Comparison of ENCODE assay signal across 10 cellular contexts in the genomic region with DNA sequence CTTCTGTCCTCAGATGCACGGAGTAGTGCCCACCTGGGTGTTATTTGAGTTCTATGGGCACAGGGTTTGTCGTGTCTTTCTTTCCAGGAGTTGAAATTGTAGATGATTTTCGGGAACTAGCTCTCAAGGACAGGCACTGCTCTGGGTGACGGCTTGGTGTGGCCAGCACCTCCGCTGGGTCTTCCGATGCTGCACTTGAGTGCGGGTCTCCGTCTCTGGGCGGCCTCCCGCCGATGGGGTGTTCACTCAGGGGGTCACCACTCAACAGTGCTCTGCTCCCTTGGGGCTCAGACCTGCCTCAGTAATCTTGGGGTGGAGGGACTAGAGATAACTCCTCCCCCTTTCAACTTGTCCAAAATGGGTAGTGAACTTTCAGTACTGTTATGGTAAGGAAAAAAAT. TPM values are rescaled to one million over a fixed set of nuclear protein-coding genes. Genes with fewer than 3 reads are reported as not detected.
"Had no signal": no experiment of that assay in that cellular context is flagged by ENCODE, and none has a peak within 500 bp of the region (broad histone marks: within the 10 kb centered on the region; RNA-seq: fewer than 3 reads in every experiment).

No MANE protein-coding gene starts in this region.

- H3K36me3 ChIP-seq: HAP-1 had no signal

- DNase-seq: GM23248, GOT3, H7, HFFc6 had no signal

- H3K27ac ChIP-seq: GM23248, HL-60 had no signal

- H3K27ac Mint-ChIP-seq: HFFc6, IgD-negative memory B cell had no signal

- H3K9me3 Mint-ChIP-seq: HFFc6, IgD-negative memory B cell had no signal

- H3K4me1 ChIP-seq: HAP-1 had no signal

- ATAC-seq: HCT116, HepG2 had no signal

- H3K9me3 ChIP-seq: HAP-1 had no signal

- H3K9ac ChIP-seq: GM23248 had no signal

- H2AFZ ChIP-seq: GM23248 had no signal

- H3K4me3 ChIP-seq: GM23248, HAP-1 had no signal

- H3K4me3 Mint-ChIP-seq: HFFc6 had no signal

RNA-seq across cellular contexts. Expression of gene ZFP92, which starts 2.5 kb away (rescaled TPM):
- total RNA-seq: H4, H7 had no signal
- polyA plus RNA-seq: GM23248, HepG2 had no signal

RNA-seq across cellular contexts. Expression of gene PNMA6E, which starts 12.6 kb away (rescaled TPM):
- total RNA-seq: GM23248, H4, H7, HepG2, HFFc6 had no signal
- polyA plus RNA-seq: GM23248, HepG2, IgD-negative memory B cell had no signal
